8 cellular contexts compared by ENCODE assay signal in genomic region chr17:32111141-32111771, GRCh38. TPM values are rescaled to one million over a fixed set of nuclear protein-coding genes. Genes with fewer than 3 reads are reported as not detected.
A peak's percentile ranks its signal among the peaks of the same experiment; 100 is the strongest.
DNase-seq lines count a peak whose midpoint lies in the region; ATAC-seq and TF ChIP-seq lines count a peak whose summit lies in the region.

No MANE protein-coding gene starts in this region.

- no peaks in the 10 kb centered on the region for H3K27me3 ChIP-seq in BE2C

- peak; percentile 52 for TF ChIP-seq CTCF in BE2C (IDR thresholded peaks at IDR 0.05; ENCODE audit: low read depth, low read length)
- TF ChIP-seq CTCF in HEK293 (tag by site-specific recombination; IDR thresholded peaks at IDR 0.05) = peak; percentile 85

- H3K36me3 ChIP-seq in BE2C (no peaks in the 10 kb centered on the region), HEK293 (ENCODE audit: control insufficient read depth in 2 of 2, insufficient read depth in 1 of 2, low read length in 2 of 2) (no peaks in the 10 kb centered on the region)

- CTCF ChIA-PET in HEK293 (lab: Yijun Ruan, JAX) = interaction anchor here (0.5 to 2.3 kb wide), 13 partner anchors 8 to 1826 kb away, joined by 3 to 7 read pairs (median 3); partner anchors contain the start of gene LRRC37B

- no peak overlapping the region for H3K27ac ChIP-seq in HEK293 (ENCODE audit: extremely low read depth, low read depth, low read length)

- POLR2A ChIA-PET in HEK293 (lab: Yijun Ruan, JAX) = interaction anchor here (0.6 to 1.0 kb wide), 3 partner anchors 9 to 32 kb away, joined by 3 to 5 read pairs (median 4); no protein-coding TSS in a partner anchor

- H3K4me1 ChIP-seq in BE2C (no peaks in the 10 kb centered on the region), HEK293 (ENCODE audit: control insufficient read depth, insufficient read depth, low read length) (peaks cover 6% of the 10 kb centered on the region)

- ATAC-seq in HG02970 (IDR thresholded peaks at IDR 0.05; ENCODE audit: low FRiP score, unreplicated experiment) = no peak
- ATAC-seq in HG03280 (IDR thresholded peaks at IDR 0.05; ENCODE audit: unreplicated experiment) = no peak

- DNase-seq in BE2C (peak; percentile 60), T-helper 1 cell (peak in 3 of 5 donors; percentile 8 to 46 (median 23)), dedifferentiated amniotic fluid mesenchymal stem cell (ENCODE audit: extremely low spot score) (peak; percentile 66), myocyte (ENCODE audit: low read depth) (peak; percentile 71)
- DNase-seq in effector CD4-positive, alpha-beta T cell = no peak

- H3K4me3 ChIP-seq in BE2C (ENCODE audit: low read depth, low read length) (peak overlapping the region; percentile 24), HEK293 (ENCODE audit: low read depth, low read length) (no peak overlapping the region)

- H3K9me3 ChIP-seq in BE2C (no peaks in the 10 kb centered on the region), HEK293 (ENCODE audit: control insufficient read depth, insufficient read depth, low read depth, low read length) (no peaks in the 10 kb centered on the region)

TF ChIP-seq in HEK293, 187 proteins besides CTCF, POLR2A, EP300 and RAD21 (continues in another document):
- TF ChIP-seq SETDB1 (IDR thresholded peaks at IDR 0.05; ENCODE audit: insufficient read length, low read length) = no peak
- TF ChIP-seq ZNF843 (tag by site-specific recombination; IDR thresholded peaks at IDR 0.05) = 0 out of 2 replicates have a peak, but pooled peaks have one; percentile 19
- no peak for TF ChIP-seq ZNF169 (tag by site-specific recombination; IDR thresholded peaks at IDR 0.05)
- no peak for TF ChIP-seq ZNF626 (tag by site-specific recombination; IDR thresholded peaks at IDR 0.05)
- no peak for TF ChIP-seq ZNF555 (tag by site-specific recombination; conservative IDR thresholded peaks at IDR 0.05)
- TF ChIP-seq ZNF670 (tag by site-specific recombination; IDR thresholded peaks at IDR 0.05; ENCODE audit: low read depth) = no peak
- TF ChIP-seq ZNF23 (tag by site-specific recombination; IDR thresholded peaks at IDR 0.05; ENCODE audit: borderline replicate concordance) = no peak
- TF ChIP-seq EGR2 (tag by site-specific recombination; IDR thresholded peaks at IDR 0.05; ENCODE audit: low read depth) = no peak
- no peak for TF ChIP-seq ZNF16 (tag by site-specific recombination; IDR thresholded peaks at IDR 0.05; ENCODE audit: low read depth)
- no peak for TF ChIP-seq ZSCAN30 (tag by site-specific recombination; IDR thresholded peaks at IDR 0.05)
- no peak for TF ChIP-seq ZNF639 (tag by site-specific recombination; IDR thresholded peaks at IDR 0.05)
- no peak for TF ChIP-seq ZNF585B (tag by site-specific recombination; IDR thresholded peaks at IDR 0.05)
- TF ChIP-seq ZNF600 (tag by site-specific recombination; IDR thresholded peaks at IDR 0.05) = 0 out of 2 replicates have a peak, but pooled peaks have one; percentile 46
- TF ChIP-seq PRDM10 (tag by site-specific recombination; IDR thresholded peaks at IDR 0.05) = no peak
- no peak for TF ChIP-seq INSM2 (tag by site-specific recombination; IDR thresholded peaks at IDR 0.05)
- TF ChIP-seq ZNF664 (tag by site-specific recombination; IDR thresholded peaks at IDR 0.05) = no peak
- TF ChIP-seq ZNF433 (tag by site-specific recombination; IDR thresholded peaks at IDR 0.05; ENCODE audit: low read depth) = no peak
- TF ChIP-seq REPIN1 (tag by site-specific recombination; IDR thresholded peaks at IDR 0.05; ENCODE audit: low read depth) = no peak
- TF ChIP-seq ZNF580 (tag by site-specific recombination; IDR thresholded peaks at IDR 0.05) = no peak
- TF ChIP-seq ZNF184 (tag by site-specific recombination; IDR thresholded peaks at IDR 0.05) = no peak
- no peak for TF ChIP-seq ZNF26 (tag by site-specific recombination; IDR thresholded peaks at IDR 0.05)
- TF ChIP-seq ZNF837 (tag by site-specific recombination; IDR thresholded peaks at IDR 0.05) = no peak
- no peak for TF ChIP-seq ZNF701 (tag by site-specific recombination; IDR thresholded peaks at IDR 0.05)
- peak; percentile 76 for TF ChIP-seq ZBTB48 (tag by site-specific recombination; IDR thresholded peaks at IDR 0.05)
- no peak for TF ChIP-seq ZNF211 (tag by site-specific recombination; IDR thresholded peaks at IDR 0.05; ENCODE audit: low read depth)
- no peak for TF ChIP-seq ZNF221 (tag by site-specific recombination; IDR thresholded peaks at IDR 0.05; ENCODE audit: borderline replicate concordance)
- TF ChIP-seq ZNF514 (tag by site-specific recombination; IDR thresholded peaks at IDR 0.05) = no peak
- TF ChIP-seq BCL11A (tag by site-specific recombination; IDR thresholded peaks at IDR 0.05; ENCODE audit: low read depth) = no peak
- TF ChIP-seq SP7 (tag by site-specific recombination; IDR thresholded peaks at IDR 0.05) = no peak; the same call in 1 of the 2 replicates
- TF ChIP-seq ZNF830 (tag by site-specific recombination; IDR thresholded peaks at IDR 0.05; ENCODE audit: low read depth) = no peak

RNA-seq across cellular contexts. Expression of gene RHOT1, which starts 31.0 kb away (rescaled TPM):
- polyA plus RNA-seq in BE2C (2012; ENCODE audit: insufficient read depth, insufficient read length, low read depth) = 21.2 TPM
- total RNA-seq in myocyte = 42.3 and 48.0 TPM in 2 replicates
- 18.9 TPM for polyA plus RNA-seq in myocyte (2012)
